In genomic region chr11:133679896-133680295, GRCh38 we compare ENCODE assay signal across 10 cellular contexts.
"Had no signal": no experiment of that assay in that cellular context is flagged by ENCODE, and none has a peak within 500 bp of the region (broad histone marks: within the 10 kb centered on the region; RNA-seq: fewer than 3 reads in every experiment).

No MANE protein-coding gene starts in this region.

- H3K4me3 Mint-ChIP-seq: IgD-negative memory B cell had no signal

- H3K4me2 ChIP-seq: KMS-11 had no signal

- H3K4me3 ChIP-seq: K562 had no signal

- ATAC-seq: HepG2, K562 had no signal

- H3K27ac ChIP-seq: HL-60, KMS-11 had no signal

- DNase-seq: IMR-90, Karpas-422, KBM-7, KG1 had no signal

- H3K4me1 Mint-ChIP-seq: IgD-negative memory B cell had no signal

- H3K36me3 Mint-ChIP-seq: IgD-negative memory B cell had no signal

- FAIRE-seq: HepG2, HTR-8/SVneo, K562 had no signal

- H3K27ac Mint-ChIP-seq: IgD-negative memory B cell had no signal

- H3K9ac ChIP-seq: KMS-11 had no signal
